In genomic region chr19:54407780-54408179, GRCh38 we compare ENCODE assay signal across 30 cellular contexts. TPM values are rescaled to one million over a fixed set of nuclear protein-coding genes. Genes with fewer than 3 reads are reported as not detected.
"Had no signal": no experiment of that assay in that cellular context is flagged by ENCODE, and none has a peak within 500 bp of the region (broad histone marks: within the 10 kb centered on the region; RNA-seq: fewer than 3 reads in every experiment).

No MANE protein-coding gene starts in this region.

- DNase-seq: activated CD4-positive, alpha-beta T cell treated with anti-CD3 and anti-CD28 coated beads, Interleukin-2, amount 10 ng/mL, durations not matched to agents 24 days and 14 days; activated CD4-positive, CD25-positive, alpha-beta regulatory T cell treated with anti-CD3 and anti-CD28 coated beads, Interleukin-2, amount 50 U/mL, for 72 hours; activated CD8-positive, alpha-beta memory T cell treated with anti-CD3 and anti-CD28 coated beads for 24 hours; activated gamma-delta T cell; activated naive CD4-positive, alpha-beta T cell treated with anti-CD3 and anti-CD28 coated beads, Interleukin-2, amount 50 U/mL, for 16 hours; anterior cingulate cortex; dermis blood vessel endothelial cell; effector CD4-positive, alpha-beta T cell; gastrocnemius medialis; hippocampal formation; kidney; left colon; mammary epithelial cell; midbrain; nephron progenitor cell; right lobe of liver; stimulated activated CD4-positive, alpha-beta T cell treated with anti-CD3 and anti-CD28 coated beads, Interleukin-4, amount 100 ng/mL, for 1 hour; stimulated activated naive CD8-positive, alpha-beta T cell treated with anti-CD3 and anti-CD28 coated beads, Interleukin-15, amount 100 ng/mL, for 72 hours; substantia nigra; uterus had no signal

- H3K4me1 ChIP-seq: gastrocnemius medialis, right lobe of liver, uterus had no signal

- H3K36me3 ChIP-seq: gastrocnemius medialis, neutrophil, right lobe of liver, uterus had no signal

- H3K27me3 ChIP-seq: gastrocnemius medialis, right lobe of liver, uterus had no signal

- H3K36me3 Mint-ChIP-seq: stimulated activated memory B cell treated with anti-CD40 and anti-IgM and Interleukin-4, amounts not matched to agents 10 μg/mL and 1 μg/mL and 100 μg/mL, for 72 hours; type B pancreatic cell had no signal

- H3K4me3 ChIP-seq: gastrocnemius medialis, right lobe of liver, uterus had no signal

- H3K9me3 ChIP-seq: gastrocnemius medialis, neutrophil, right lobe of liver, uterus had no signal

- H3K4me3 Mint-ChIP-seq: activated CD4-positive, alpha-beta T cell treated with anti-CD3 and anti-CD28 coated beads, Interleukin-2, amount 10 ng/mL, durations not matched to agents 24 days and 14 days; activated T-helper 1 cell treated with anti-CD3 and anti-CD28 coated beads, Interleukin-12 subunit alpha, Interleukin-12 subunit beta, Interleukin-2, Interleukin-4 antibody, amounts not matched to agents 30 ng/mL and 10 ng/mL and 1 ng/mL, durations not matched to agents 14 hours and 24 hours and 36 hours; nephron progenitor cell; stimulated activated memory B cell treated with anti-CD40 and anti-IgM and Interleukin-4, amounts not matched to agents 10 μg/mL and 1 μg/mL and 100 μg/mL, for 72 hours; stimulated activated naive CD8-positive, alpha-beta T cell treated with anti-CD3 and anti-CD28 coated beads, Interleukin-15, amount 100 ng/mL, for 72 hours; T-helper 1 cell treated with Interleukin-12 subunit alpha and Interleukin-12 subunit beta and Interleukin-4 antibody, amounts not matched to agents 30 μg/mL and 1 μg/mL, for 36 hours; type B pancreatic cell had no signal

- H3K9me3 Mint-ChIP-seq: type B pancreatic cell had no signal

- H3K27ac Mint-ChIP-seq: nephron progenitor cell; progenitor cell of endocrine pancreas; stimulated activated memory B cell treated with anti-CD40 and anti-IgM and Interleukin-4, amounts not matched to agents 10 μg/mL and 1 μg/mL and 100 μg/mL, for 72 hours; stimulated activated naive CD8-positive, alpha-beta T cell treated with anti-CD3 and anti-CD28 coated beads, Interleukin-15, amount 100 ng/mL, for 72 hours; type B pancreatic cell had no signal

- H3K27ac ChIP-seq: gastrocnemius medialis, neutrophil, right lobe of liver, uterus had no signal

- ATAC-seq: gastrocnemius medialis; left colon; right lobe of liver; stimulated activated memory B cell treated with anti-CD40 and anti-IgM and Interleukin-4, amounts not matched to agents 10 μg/mL and 1 μg/mL and 100 μg/mL, for 72 hours; stimulated activated naive CD8-positive, alpha-beta T cell treated with anti-CD3 and anti-CD28 coated beads, Interleukin-15, amount 100 ng/mL, for 72 hours had no signal

- H3K4me1 Mint-ChIP-seq: activated CD4-positive, alpha-beta T cell treated with anti-CD3 and anti-CD28 coated beads, Interleukin-2, amount 10 ng/mL, durations not matched to agents 24 days and 14 days; nephron progenitor cell; stimulated activated memory B cell treated with anti-CD40 and anti-IgM and Interleukin-4, amounts not matched to agents 10 μg/mL and 1 μg/mL and 100 μg/mL, for 72 hours; stimulated activated naive CD8-positive, alpha-beta T cell treated with anti-CD3 and anti-CD28 coated beads, Interleukin-15, amount 100 ng/mL, for 72 hours had no signal

RNA-seq across cellular contexts. Expression of gene TTYH1, which starts 7.5 kb away (rescaled TPM):
- total RNA-seq: bronchial epithelial cell, dermis blood vessel endothelial cell, osteocyte, renal cortical epithelial cell had no signal
- polyA plus RNA-seq: mammary epithelial cell had no signal

RNA-seq across cellular contexts. Expression of gene LAIR1, which starts 43.0 kb away (rescaled TPM):
- total RNA-seq: bronchial epithelial cell, dermis blood vessel endothelial cell, epithelial cell of proximal tubule, mammary epithelial cell, osteocyte, progenitor cell of endocrine pancreas, renal cortical epithelial cell had no signal
- polyA plus RNA-seq: mammary epithelial cell had no signal
